In the genomic region with DNA sequence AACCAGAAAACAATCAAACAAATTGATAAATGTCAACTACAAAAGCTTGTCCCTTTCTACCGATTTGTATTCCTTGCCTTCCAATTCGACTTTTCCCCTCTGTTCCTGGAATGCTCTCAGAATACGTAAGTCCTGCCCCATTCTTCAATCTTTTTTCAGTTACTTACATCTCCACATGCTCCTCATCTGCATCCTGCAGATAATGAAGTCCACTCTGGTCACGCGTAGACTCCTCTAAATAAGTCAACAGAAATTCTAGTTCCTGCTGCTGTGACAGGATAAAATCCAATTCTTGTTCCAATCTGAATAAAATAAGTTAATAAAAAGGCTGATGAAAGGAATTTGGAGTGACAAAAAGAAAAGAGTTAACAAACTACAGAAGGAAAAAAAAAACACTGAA, we compare ENCODE assay signal across 1 cellular context.
TF ChIP-seq lines count a peak whose summit lies in the region.

No MANE protein-coding gene starts in this region.

TF ChIP-seq in K562, 482 proteins besides CTCF, POLR2A, EP300 and RAD21 (continued from another document and continues in another):
- TF ChIP-seq, protein P1, sequence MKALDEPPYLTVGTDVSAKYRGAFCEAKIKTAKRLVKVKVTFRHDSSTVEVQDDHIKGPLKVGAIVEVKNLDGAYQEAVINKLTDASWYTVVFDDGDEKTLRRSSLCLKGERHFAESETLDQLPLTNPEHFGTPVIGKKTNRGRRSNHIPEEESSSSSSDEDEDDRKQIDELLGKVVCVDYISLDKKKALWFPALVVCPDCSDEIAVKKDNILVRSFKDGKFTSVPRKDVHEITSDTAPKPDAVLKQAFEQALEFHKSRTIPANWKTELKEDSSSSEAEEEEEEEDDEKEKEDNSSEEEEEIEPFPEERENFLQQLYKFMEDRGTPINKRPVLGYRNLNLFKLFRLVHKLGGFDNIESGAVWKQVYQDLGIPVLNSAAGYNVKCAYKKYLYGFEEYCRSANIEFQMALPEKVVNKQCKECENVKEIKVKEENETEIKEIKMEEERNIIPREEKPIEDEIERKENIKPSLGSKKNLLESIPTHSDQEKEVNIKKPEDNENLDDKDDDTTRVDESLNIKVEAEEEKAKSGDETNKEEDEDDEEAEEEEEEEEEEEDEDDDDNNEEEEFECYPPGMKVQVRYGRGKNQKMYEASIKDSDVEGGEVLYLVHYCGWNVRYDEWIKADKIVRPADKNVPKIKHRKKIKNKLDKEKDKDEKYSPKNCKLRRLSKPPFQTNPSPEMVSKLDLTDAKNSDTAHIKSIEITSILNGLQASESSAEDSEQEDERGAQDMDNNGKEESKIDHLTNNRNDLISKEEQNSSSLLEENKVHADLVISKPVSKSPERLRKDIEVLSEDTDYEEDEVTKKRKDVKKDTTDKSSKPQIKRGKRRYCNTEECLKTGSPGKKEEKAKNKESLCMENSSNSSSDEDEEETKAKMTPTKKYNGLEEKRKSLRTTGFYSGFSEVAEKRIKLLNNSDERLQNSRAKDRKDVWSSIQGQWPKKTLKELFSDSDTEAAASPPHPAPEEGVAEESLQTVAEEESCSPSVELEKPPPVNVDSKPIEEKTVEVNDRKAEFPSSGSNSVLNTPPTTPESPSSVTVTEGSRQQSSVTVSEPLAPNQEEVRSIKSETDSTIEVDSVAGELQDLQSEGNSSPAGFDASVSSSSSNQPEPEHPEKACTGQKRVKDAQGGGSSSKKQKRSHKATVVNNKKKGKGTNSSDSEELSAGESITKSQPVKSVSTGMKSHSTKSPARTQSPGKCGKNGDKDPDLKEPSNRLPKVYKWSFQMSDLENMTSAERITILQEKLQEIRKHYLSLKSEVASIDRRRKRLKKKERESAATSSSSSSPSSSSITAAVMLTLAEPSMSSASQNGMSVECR (CRISPR knock-in tag; IDR thresholded peaks at IDR 0.05) = no peak
- TF ChIP-seq SREBF1 (IDR thresholded peaks at IDR 0.05; ENCODE audit: borderline replicate concordance, low read depth, low read length) (no peak), TFAM (CRISPR knock-in tag; conservative IDR thresholded peaks at IDR 0.05) (no peak), ZFP36 (IDR thresholded peaks at IDR 0.05; ENCODE audit: low read depth, low read length, partially characterized antibody) (no peak), ZNF140 (CRISPR knock-in tag; IDR thresholded peaks at IDR 0.05) (no peak), NFYB (IDR thresholded peaks at IDR 0.05; ENCODE audit: extremely low read depth, insufficient read length) (no peak), U2AF1 (optimal IDR thresholded peaks at IDR 0.05; ENCODE audit: low read depth, low read length) (no peak), ATF1 (CRISPR knock-in tag; IDR thresholded peaks at IDR 0.05) (no peak), ATF1 (tag; IDR thresholded peaks at IDR 0.05) (peak; percentile 24; the same call in 1 of the 2 replicates), SRSF9 (IDR thresholded peaks at IDR 0.05; ENCODE audit: borderline replicate concordance, low read depth, low read length) (no peak), MAFK (IDR thresholded peaks at IDR 0.05; ENCODE audit: low read length) (no peak), IFI16 (CRISPR knock-in tag; IDR thresholded peaks at IDR 0.05) (no peak), SP2 (IDR thresholded peaks at IDR 0.05; ENCODE audit: extremely low read depth, low read depth, low read length, poor library complexity, severe bottlenecking) (no peak), PPARD (CRISPR knock-in tag; IDR thresholded peaks at IDR 0.05) (no peak), FOXM1 (IDR thresholded peaks at IDR 0.05; ENCODE audit: low read depth) (no peak), FOXM1 (CRISPR knock-in tag; IDR thresholded peaks at IDR 0.05; ENCODE audit: low read depth) (no peak), ZNF830 (CRISPR knock-in tag; IDR thresholded peaks at IDR 0.05) (no peak), ARID1B (IDR thresholded peaks at IDR 0.05) (peak; percentile 90), ZBTB1 (CRISPR knock-in tag; IDR thresholded peaks at IDR 0.05; ENCODE audit: borderline replicate concordance, low read depth) (no peak), RBM34 (IDR thresholded peaks at IDR 0.05; ENCODE audit: borderline replicate concordance, insufficient read depth, low read length) (no peak), ZFX (CRISPR knock-in tag; IDR thresholded peaks at IDR 0.05) (no peak), EP400 (IDR thresholded peaks at IDR 0.05) (peak; percentile 55; the same call in 1 of the 2 replicates), ZC3H8 (IDR thresholded peaks at IDR 0.05) (no peak), ZNF282 (CRISPR knock-in tag; IDR thresholded peaks at IDR 0.05) (no peak)
- TF ChIP-seq, protein P2, sequence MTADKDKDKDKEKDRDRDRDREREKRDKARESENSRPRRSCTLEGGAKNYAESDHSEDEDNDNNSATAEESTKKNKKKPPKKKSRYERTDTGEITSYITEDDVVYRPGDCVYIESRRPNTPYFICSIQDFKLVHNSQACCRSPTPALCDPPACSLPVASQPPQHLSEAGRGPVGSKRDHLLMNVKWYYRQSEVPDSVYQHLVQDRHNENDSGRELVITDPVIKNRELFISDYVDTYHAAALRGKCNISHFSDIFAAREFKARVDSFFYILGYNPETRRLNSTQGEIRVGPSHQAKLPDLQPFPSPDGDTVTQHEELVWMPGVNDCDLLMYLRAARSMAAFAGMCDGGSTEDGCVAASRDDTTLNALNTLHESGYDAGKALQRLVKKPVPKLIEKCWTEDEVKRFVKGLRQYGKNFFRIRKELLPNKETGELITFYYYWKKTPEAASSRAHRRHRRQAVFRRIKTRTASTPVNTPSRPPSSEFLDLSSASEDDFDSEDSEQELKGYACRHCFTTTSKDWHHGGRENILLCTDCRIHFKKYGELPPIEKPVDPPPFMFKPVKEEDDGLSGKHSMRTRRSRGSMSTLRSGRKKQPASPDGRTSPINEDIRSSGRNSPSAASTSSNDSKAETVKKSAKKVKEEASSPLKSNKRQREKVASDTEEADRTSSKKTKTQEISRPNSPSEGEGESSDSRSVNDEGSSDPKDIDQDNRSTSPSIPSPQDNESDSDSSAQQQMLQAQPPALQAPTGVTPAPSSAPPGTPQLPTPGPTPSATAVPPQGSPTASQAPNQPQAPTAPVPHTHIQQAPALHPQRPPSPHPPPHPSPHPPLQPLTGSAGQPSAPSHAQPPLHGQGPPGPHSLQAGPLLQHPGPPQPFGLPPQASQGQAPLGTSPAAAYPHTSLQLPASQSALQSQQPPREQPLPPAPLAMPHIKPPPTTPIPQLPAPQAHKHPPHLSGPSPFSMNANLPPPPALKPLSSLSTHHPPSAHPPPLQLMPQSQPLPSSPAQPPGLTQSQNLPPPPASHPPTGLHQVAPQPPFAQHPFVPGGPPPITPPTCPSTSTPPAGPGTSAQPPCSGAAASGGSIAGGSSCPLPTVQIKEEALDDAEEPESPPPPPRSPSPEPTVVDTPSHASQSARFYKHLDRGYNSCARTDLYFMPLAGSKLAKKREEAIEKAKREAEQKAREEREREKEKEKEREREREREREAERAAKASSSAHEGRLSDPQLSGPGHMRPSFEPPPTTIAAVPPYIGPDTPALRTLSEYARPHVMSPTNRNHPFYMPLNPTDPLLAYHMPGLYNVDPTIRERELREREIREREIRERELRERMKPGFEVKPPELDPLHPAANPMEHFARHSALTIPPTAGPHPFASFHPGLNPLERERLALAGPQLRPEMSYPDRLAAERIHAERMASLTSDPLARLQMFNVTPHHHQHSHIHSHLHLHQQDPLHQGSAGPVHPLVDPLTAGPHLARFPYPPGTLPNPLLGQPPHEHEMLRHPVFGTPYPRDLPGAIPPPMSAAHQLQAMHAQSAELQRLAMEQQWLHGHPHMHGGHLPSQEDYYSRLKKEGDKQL (CRISPR knock-in tag; IDR thresholded peaks at IDR 0.05; ENCODE audit: borderline replicate concordance) = no peak
- TF ChIP-seq, protein P3, sequence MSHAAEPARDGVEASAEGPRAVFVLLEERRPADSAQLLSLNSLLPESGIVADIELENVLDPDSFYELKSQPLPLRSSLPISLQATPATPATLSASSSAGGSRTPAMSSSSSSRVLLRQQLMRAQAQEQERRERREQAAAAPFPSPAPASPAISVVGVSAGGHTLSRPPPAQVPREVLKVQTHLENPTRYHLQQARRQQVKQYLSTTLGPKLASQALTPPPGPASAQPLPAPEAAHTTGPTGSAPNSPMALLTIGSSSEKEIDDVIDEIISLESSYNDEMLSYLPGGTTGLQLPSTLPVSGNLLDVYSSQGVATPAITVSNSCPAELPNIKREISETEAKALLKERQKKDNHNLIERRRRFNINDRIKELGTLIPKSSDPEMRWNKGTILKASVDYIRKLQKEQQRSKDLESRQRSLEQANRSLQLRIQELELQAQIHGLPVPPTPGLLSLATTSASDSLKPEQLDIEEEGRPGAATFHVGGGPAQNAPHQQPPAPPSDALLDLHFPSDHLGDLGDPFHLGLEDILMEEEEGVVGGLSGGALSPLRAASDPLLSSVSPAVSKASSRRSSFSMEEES (CRISPR knock-in tag; IDR thresholded peaks at IDR 0.05) = no peak
- TF ChIP-seq, protein P4, sequence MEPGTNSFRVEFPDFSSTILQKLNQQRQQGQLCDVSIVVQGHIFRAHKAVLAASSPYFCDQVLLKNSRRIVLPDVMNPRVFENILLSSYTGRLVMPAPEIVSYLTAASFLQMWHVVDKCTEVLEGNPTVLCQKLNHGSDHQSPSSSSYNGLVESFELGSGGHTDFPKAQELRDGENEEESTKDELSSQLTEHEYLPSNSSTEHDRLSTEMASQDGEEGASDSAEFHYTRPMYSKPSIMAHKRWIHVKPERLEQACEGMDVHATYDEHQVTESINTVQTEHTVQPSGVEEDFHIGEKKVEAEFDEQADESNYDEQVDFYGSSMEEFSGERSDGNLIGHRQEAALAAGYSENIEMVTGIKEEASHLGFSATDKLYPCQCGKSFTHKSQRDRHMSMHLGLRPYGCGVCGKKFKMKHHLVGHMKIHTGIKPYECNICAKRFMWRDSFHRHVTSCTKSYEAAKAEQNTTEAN (CRISPR knock-in tag; IDR thresholded peaks at IDR 0.05) = no peak
- TF ChIP-seq, protein P5, sequence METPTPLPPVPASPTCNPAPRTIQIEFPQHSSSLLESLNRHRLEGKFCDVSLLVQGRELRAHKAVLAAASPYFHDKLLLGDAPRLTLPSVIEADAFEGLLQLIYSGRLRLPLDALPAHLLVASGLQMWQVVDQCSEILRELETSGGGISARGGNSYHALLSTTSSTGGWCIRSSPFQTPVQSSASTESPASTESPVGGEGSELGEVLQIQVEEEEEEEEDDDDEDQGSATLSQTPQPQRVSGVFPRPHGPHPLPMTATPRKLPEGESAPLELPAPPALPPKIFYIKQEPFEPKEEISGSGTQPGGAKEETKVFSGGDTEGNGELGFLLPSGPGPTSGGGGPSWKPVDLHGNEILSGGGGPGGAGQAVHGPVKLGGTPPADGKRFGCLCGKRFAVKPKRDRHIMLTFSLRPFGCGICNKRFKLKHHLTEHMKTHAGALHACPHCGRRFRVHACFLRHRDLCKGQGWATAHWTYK (CRISPR knock-in tag; IDR thresholded peaks at IDR 0.05) = no peak
- TF ChIP-seq, protein P6, sequence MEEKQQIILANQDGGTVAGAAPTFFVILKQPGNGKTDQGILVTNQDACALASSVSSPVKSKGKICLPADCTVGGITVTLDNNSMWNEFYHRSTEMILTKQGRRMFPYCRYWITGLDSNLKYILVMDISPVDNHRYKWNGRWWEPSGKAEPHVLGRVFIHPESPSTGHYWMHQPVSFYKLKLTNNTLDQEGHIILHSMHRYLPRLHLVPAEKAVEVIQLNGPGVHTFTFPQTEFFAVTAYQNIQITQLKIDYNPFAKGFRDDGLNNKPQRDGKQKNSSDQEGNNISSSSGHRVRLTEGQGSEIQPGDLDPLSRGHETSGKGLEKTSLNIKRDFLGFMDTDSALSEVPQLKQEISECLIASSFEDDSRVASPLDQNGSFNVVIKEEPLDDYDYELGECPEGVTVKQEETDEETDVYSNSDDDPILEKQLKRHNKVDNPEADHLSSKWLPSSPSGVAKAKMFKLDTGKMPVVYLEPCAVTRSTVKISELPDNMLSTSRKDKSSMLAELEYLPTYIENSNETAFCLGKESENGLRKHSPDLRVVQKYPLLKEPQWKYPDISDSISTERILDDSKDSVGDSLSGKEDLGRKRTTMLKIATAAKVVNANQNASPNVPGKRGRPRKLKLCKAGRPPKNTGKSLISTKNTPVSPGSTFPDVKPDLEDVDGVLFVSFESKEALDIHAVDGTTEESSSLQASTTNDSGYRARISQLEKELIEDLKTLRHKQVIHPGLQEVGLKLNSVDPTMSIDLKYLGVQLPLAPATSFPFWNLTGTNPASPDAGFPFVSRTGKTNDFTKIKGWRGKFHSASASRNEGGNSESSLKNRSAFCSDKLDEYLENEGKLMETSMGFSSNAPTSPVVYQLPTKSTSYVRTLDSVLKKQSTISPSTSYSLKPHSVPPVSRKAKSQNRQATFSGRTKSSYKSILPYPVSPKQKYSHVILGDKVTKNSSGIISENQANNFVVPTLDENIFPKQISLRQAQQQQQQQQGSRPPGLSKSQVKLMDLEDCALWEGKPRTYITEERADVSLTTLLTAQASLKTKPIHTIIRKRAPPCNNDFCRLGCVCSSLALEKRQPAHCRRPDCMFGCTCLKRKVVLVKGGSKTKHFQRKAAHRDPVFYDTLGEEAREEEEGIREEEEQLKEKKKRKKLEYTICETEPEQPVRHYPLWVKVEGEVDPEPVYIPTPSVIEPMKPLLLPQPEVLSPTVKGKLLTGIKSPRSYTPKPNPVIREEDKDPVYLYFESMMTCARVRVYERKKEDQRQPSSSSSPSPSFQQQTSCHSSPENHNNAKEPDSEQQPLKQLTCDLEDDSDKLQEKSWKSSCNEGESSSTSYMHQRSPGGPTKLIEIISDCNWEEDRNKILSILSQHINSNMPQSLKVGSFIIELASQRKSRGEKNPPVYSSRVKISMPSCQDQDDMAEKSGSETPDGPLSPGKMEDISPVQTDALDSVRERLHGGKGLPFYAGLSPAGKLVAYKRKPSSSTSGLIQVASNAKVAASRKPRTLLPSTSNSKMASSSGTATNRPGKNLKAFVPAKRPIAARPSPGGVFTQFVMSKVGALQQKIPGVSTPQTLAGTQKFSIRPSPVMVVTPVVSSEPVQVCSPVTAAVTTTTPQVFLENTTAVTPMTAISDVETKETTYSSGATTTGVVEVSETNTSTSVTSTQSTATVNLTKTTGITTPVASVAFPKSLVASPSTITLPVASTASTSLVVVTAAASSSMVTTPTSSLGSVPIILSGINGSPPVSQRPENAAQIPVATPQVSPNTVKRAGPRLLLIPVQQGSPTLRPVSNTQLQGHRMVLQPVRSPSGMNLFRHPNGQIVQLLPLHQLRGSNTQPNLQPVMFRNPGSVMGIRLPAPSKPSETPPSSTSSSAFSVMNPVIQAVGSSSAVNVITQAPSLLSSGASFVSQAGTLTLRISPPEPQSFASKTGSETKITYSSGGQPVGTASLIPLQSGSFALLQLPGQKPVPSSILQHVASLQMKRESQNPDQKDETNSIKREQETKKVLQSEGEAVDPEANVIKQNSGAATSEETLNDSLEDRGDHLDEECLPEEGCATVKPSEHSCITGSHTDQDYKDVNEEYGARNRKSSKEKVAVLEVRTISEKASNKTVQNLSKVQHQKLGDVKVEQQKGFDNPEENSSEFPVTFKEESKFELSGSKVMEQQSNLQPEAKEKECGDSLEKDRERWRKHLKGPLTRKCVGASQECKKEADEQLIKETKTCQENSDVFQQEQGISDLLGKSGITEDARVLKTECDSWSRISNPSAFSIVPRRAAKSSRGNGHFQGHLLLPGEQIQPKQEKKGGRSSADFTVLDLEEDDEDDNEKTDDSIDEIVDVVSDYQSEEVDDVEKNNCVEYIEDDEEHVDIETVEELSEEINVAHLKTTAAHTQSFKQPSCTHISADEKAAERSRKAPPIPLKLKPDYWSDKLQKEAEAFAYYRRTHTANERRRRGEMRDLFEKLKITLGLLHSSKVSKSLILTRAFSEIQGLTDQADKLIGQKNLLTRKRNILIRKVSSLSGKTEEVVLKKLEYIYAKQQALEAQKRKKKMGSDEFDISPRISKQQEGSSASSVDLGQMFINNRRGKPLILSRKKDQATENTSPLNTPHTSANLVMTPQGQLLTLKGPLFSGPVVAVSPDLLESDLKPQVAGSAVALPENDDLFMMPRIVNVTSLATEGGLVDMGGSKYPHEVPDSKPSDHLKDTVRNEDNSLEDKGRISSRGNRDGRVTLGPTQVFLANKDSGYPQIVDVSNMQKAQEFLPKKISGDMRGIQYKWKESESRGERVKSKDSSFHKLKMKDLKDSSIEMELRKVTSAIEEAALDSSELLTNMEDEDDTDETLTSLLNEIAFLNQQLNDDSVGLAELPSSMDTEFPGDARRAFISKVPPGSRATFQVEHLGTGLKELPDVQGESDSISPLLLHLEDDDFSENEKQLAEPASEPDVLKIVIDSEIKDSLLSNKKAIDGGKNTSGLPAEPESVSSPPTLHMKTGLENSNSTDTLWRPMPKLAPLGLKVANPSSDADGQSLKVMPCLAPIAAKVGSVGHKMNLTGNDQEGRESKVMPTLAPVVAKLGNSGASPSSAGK (IDR thresholded peaks at IDR 0.05) = peak; percentile 76
